Comparison of ENCODE assay signal across 29 cellular contexts in genomic region chr12:21825924-21826548, GRCh38. TPM values are rescaled to one million over a fixed set of nuclear protein-coding genes. Genes with fewer than 3 reads are reported as not detected.
"Had no signal": no experiment of that assay in that cellular context is flagged by ENCODE, and none has a peak within 500 bp of the region (broad histone marks: within the 10 kb centered on the region; RNA-seq: fewer than 3 reads in every experiment).

No MANE protein-coding gene starts in this region.

- DNase-seq: activated B cell treated with CpG ODN at 0.5 μM for 24 hours; activated CD4-positive, alpha-beta T cell treated with anti-CD3 and anti-CD28 coated beads for 1 hour; activated CD4-positive, alpha-beta T cell treated with anti-CD3 and anti-CD28 coated beads, Interleukin-2, amount 10 ng/mL, durations not matched to agents 24 days and 14 days; activated CD4-positive, alpha-beta T cell treated with anti-CD3 and anti-CD28 coated beads, Interleukin-2, amount 50 U/mL, for 48 hours; activated CD8-positive, alpha-beta memory T cell treated with anti-CD3 and anti-CD28 coated beads, Interleukin-2, amount 10 ng/mL, durations not matched to agents 7 days and 5 days; activated effector memory CD4-positive, alpha-beta T cell treated with Interleukin-2 at 50 U/mL for 16 hours; activated naive CD4-positive, alpha-beta T cell treated with Interleukin-2 at 50 U/mL for 16 hours; activated naive CD8-positive, alpha-beta T cell treated with anti-CD3 and anti-CD28 coated beads, Interleukin-2, amount 50 U/mL, for 24 hours; activated T-cell treated with anti-CD3 and anti-CD28 coated beads, Interleukin-2, amount 50 U/mL, for 24 hours; amniotic stem cell; body of pancreas; Kasumi-1; NCI-H1048; NCI-H2107; NCI-H2171 treated with DMSO at 0.1 percent for 48 hours; NCI-H345; NCI-H510A treated with DMSO at 0.1 percent for 48 hours; NCI-H69; NK-92 treated with Interleukin-12 subunit alpha and Interleukin-12 subunit beta, amount 100 ng/mL, for 24 hours; OCI-M1; RPMI8226; SHP77 had no signal

- H3K36me3 ChIP-seq: ascending aorta, SJSA1 had no signal

- H3K27ac ChIP-seq: ascending aorta, SJSA1 had no signal

- H3K4me3 ChIP-seq: ascending aorta, body of pancreas, K562, SJSA1 had no signal

- H3K27me3 ChIP-seq: ascending aorta, body of pancreas, SJSA1 had no signal

- H3K4me1 ChIP-seq: ascending aorta, SJSA1 had no signal

- ATAC-seq: activated CD8-positive, alpha-beta memory T cell treated with anti-CD3 and anti-CD28 coated beads, Interleukin-2, amount 10 ng/mL, durations not matched to agents 7 days and 5 days; activated naive CD4-positive, alpha-beta T cell treated with anti-CD3 and anti-CD28 coated beads, Interleukin-2, amount 50 U/mL, for 72 hours; activated naive CD8-positive, alpha-beta T cell treated with anti-CD3 and anti-CD28 coated beads, Interleukin-2, amount 50 U/mL, for 24 hours; body of pancreas; K562; Panc1; SK-N-SH treated with all-trans-retinoic acid at 6 μM for 48 hours had no signal

- H3K9me3 ChIP-seq: ascending aorta, body of pancreas, SJSA1 had no signal

RNA-seq across cellular contexts. Expression of gene KCNJ8, which starts 51.5 kb away (rescaled TPM):
- total RNA-seq: activated B cell treated with CpG ODN at 0.5 μM for 24 hours; activated CD4-positive, alpha-beta T cell treated with anti-CD3 and anti-CD28 coated beads, Interleukin-2, amount 10 ng/mL, durations not matched to agents 24 days and 14 days; activated CD8-positive, alpha-beta memory T cell treated with anti-CD3 and anti-CD28 coated beads, Interleukin-2, amount 10 ng/mL, durations not matched to agents 7 days and 5 days; activated naive CD4-positive, alpha-beta T cell treated with anti-CD3 and anti-CD28 coated beads, Interleukin-2, amount 50 U/mL, for 72 hours; activated T-helper 1 cell treated with anti-CD3 and anti-CD28 coated beads, Interleukin-12 subunit alpha, Interleukin-12 subunit beta, Interleukin-2, Interleukin-4 antibody, amounts not matched to agents 30 ng/mL and 10 ng/mL and 1 ng/mL, durations not matched to agents 14 hours and 24 hours and 36 hours; SJSA1 had no signal
